1 cellular context compared by ENCODE assay signal in genomic region chr14:74834682-74835392, GRCh38.
TF ChIP-seq lines count a peak whose summit lies in the region.

No MANE protein-coding gene starts in this region.

TF ChIP-seq in HepG2, 621 proteins besides CTCF, POLR2A, EP300 and RAD21:
- TF ChIP-seq PHF21A (CRISPR knock-in tag; IDR thresholded peaks at IDR 0.05) (no peak), ZNF652 (CRISPR knock-in tag; IDR thresholded peaks at IDR 0.05; ENCODE audit: borderline replicate concordance, low read depth) (peak; percentile 68; the same call in 1 of the 2 replicates)
